ENCODE assay signal across 1 cellular context in the genomic region with DNA sequence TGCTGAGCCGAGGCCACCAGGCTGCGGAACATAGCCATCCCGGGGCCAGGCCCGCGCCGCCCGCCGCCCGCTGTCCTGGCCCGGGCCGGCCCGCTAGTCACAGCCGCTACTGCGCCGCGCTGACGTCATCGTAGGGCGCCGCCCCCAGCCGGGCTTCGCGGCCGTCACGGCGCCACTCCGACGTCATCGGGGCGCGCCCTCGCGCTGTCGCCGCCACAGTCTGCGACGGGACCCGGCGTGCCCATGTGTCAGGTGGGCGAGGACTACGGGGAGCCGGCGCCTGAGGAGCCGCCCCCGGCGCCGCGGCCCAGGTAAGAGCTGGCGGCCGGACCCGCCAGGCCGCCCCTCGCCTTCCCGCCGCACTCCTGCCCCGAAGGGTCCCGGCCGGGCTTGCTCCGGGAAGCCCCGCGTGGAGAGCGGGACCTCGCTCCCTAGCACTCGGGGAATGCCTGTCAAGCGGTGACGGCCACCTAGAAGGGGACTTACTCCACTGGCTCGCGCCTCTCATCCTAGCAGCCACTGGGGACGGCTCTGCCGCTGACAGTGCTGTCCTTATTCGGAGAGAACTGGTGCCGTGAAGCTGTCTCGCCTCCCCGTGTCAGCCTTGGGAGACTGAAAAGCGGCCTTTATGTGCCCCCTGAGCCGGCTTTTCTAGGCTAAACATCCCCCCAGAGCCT.
TF ChIP-seq lines count a peak whose summit lies in the region.

A gene (plus strand): TSS at position 216 of the 677 bp plus-strand sequence. CDS start 28 bp downstream, at position 244.
A gene with protein sequence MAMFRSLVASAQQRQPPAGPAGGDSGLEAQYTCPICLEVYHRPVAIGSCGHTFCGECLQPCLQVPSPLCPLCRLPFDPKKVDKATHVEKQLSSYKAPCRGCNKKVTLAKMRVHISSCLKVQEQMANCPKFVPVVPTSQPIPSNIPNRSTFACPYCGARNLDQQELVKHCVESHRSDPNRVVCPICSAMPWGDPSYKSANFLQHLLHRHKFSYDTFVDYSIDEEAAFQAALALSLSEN (minus strand): TSS at position 121 of the 677 bp plus-strand sequence. CDS start 83 bp downstream, at position 38.

TF ChIP-seq in HepG2, 621 proteins besides CTCF, POLR2A, EP300 and RAD21 (continued from another document and continues in another):
- peak; percentile 76; the same call in 1 of the 2 replicates for TF ChIP-seq ZNF224 (CRISPR knock-in tag; IDR thresholded peaks at IDR 0.05)
- peak; percentile 74 for TF ChIP-seq ZNF329 (CRISPR knock-in tag; IDR thresholded peaks at IDR 0.05; ENCODE audit: low read depth)
- TF ChIP-seq ZBTB1 (CRISPR knock-in tag; IDR thresholded peaks at IDR 0.05; ENCODE audit: borderline replicate concordance), result no peak
- TF ChIP-seq, protein P1, sequence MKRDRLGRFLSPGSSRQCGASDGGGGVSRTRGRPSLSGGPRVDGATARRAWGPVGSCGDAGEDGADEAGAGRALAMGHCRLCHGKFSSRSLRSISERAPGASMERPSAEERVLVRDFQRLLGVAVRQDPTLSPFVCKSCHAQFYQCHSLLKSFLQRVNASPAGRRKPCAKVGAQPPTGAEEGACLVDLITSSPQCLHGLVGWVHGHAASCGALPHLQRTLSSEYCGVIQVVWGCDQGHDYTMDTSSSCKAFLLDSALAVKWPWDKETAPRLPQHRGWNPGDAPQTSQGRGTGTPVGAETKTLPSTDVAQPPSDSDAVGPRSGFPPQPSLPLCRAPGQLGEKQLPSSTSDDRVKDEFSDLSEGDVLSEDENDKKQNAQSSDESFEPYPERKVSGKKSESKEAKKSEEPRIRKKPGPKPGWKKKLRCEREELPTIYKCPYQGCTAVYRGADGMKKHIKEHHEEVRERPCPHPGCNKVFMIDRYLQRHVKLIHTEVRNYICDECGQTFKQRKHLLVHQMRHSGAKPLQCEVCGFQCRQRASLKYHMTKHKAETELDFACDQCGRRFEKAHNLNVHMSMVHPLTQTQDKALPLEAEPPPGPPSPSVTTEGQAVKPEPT (CRISPR knock-in tag; IDR thresholded peaks at IDR 0.05; ENCODE audit: low read depth), result peak; percentile 47; the same call in 1 of the 2 replicates
- no peak for TF ChIP-seq GATA4 (IDR thresholded peaks at IDR 0.05; ENCODE audit: borderline replicate concordance, low read depth)
- TF ChIP-seq, protein P2, sequence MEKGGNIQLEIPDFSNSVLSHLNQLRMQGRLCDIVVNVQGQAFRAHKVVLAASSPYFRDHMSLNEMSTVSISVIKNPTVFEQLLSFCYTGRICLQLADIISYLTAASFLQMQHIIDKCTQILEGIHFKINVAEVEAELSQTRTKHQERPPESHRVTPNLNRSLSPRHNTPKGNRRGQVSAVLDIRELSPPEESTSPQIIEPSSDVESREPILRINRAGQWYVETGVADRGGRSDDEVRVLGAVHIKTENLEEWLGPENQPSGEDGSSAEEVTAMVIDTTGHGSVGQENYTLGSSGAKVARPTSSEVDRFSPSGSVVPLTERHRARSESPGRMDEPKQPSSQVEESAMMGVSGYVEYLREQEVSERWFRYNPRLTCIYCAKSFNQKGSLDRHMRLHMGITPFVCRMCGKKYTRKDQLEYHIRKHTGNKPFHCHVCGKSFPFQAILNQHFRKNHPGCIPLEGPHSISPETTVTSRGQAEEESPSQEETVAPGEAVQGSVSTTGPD (CRISPR knock-in tag; IDR thresholded peaks at IDR 0.05), result no peak
- TF ChIP-seq SRSF1 (optimal IDR thresholded peaks at IDR 0.05; ENCODE audit: low read depth, low read length), result no peak
- TF ChIP-seq ATF1 (CRISPR knock-in tag; IDR thresholded peaks at IDR 0.05), result peak; percentile 93
- peak; percentile 90 for TF ChIP-seq ZNF331 (CRISPR knock-in tag; IDR thresholded peaks at IDR 0.05)
- no peak; the same call in 1 of the 2 replicates for TF ChIP-seq SRY (CRISPR knock-in tag; IDR thresholded peaks at IDR 0.05)
- peak; percentile 60; the same call in 1 of the 2 replicates for TF ChIP-seq STAT5B (CRISPR knock-in tag; IDR thresholded peaks at IDR 0.05)
- TF ChIP-seq MYNN (CRISPR knock-in tag; IDR thresholded peaks at IDR 0.05; ENCODE audit: low read depth), result no peak
- TF ChIP-seq, protein P3, sequence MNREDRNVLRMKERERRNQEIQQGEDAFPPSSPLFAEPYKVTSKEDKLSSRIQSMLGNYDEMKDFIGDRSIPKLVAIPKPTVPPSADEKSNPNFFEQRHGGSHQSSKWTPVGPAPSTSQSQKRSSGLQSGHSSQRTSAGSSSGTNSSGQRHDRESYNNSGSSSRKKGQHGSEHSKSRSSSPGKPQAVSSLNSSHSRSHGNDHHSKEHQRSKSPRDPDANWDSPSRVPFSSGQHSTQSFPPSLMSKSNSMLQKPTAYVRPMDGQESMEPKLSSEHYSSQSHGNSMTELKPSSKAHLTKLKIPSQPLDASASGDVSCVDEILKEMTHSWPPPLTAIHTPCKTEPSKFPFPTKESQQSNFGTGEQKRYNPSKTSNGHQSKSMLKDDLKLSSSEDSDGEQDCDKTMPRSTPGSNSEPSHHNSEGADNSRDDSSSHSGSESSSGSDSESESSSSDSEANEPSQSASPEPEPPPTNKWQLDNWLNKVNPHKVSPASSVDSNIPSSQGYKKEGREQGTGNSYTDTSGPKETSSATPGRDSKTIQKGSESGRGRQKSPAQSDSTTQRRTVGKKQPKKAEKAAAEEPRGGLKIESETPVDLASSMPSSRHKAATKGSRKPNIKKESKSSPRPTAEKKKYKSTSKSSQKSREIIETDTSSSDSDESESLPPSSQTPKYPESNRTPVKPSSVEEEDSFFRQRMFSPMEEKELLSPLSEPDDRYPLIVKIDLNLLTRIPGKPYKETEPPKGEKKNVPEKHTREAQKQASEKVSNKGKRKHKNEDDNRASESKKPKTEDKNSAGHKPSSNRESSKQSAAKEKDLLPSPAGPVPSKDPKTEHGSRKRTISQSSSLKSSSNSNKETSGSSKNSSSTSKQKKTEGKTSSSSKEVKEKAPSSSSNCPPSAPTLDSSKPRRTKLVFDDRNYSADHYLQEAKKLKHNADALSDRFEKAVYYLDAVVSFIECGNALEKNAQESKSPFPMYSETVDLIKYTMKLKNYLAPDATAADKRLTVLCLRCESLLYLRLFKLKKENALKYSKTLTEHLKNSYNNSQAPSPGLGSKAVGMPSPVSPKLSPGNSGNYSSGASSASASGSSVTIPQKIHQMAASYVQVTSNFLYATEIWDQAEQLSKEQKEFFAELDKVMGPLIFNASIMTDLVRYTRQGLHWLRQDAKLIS (CRISPR knock-in tag; IDR thresholded peaks at IDR 0.05), result no peak
- TF ChIP-seq ZKSCAN5 (CRISPR knock-in tag; IDR thresholded peaks at IDR 0.05), result no peak
- no peak for TF ChIP-seq PTBP1 (IDR thresholded peaks at IDR 0.05; ENCODE audit: low read depth, low read length, poor library complexity, severe bottlenecking)
- TF ChIP-seq, protein P4, sequence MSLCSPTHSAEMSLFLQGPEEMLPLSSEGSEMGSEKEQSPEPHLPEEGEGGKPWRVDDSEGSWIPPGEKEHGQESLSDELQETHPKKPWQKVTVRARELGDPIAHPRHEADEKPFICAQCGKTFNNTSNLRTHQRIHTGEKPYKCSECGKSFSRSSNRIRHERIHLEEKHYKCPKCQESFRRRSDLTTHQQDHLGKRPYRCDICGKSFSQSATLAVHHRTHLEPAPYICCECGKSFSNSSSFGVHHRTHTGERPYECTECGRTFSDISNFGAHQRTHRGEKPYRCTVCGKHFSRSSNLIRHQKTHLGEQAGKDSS (CRISPR knock-in tag; IDR thresholded peaks at IDR 0.05; ENCODE audit: borderline replicate concordance, low read depth), result peak; percentile 96; the same call in 1 of the 2 replicates
- TF ChIP-seq MEIS2 (CRISPR knock-in tag; IDR thresholded peaks at IDR 0.05), result peak; percentile 82; the same call in 1 of the 2 replicates
- TF ChIP-seq RAD51 (IDR thresholded peaks at IDR 0.05; ENCODE audit: borderline replicate concordance), result no peak
- TF ChIP-seq, protein P5, sequence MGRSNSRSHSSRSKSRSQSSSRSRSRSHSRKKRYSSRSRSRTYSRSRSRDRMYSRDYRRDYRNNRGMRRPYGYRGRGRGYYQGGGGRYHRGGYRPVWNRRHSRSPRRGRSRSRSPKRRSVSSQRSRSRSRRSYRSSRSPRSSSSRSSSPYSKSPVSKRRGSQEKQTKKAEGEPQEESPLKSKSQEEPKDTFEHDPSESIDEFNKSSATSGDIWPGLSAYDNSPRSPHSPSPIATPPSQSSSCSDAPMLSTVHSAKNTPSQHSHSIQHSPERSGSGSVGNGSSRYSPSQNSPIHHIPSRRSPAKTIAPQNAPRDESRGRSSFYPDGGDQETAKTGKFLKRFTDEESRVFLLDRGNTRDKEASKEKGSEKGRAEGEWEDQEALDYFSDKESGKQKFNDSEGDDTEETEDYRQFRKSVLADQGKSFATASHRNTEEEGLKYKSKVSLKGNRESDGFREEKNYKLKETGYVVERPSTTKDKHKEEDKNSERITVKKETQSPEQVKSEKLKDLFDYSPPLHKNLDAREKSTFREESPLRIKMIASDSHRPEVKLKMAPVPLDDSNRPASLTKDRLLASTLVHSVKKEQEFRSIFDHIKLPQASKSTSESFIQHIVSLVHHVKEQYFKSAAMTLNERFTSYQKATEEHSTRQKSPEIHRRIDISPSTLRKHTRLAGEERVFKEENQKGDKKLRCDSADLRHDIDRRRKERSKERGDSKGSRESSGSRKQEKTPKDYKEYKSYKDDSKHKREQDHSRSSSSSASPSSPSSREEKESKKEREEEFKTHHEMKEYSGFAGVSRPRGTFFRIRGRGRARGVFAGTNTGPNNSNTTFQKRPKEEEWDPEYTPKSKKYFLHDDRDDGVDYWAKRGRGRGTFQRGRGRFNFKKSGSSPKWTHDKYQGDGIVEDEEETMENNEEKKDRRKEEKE (IDR thresholded peaks at IDR 0.05), result no peak
- TF ChIP-seq, protein P6, sequence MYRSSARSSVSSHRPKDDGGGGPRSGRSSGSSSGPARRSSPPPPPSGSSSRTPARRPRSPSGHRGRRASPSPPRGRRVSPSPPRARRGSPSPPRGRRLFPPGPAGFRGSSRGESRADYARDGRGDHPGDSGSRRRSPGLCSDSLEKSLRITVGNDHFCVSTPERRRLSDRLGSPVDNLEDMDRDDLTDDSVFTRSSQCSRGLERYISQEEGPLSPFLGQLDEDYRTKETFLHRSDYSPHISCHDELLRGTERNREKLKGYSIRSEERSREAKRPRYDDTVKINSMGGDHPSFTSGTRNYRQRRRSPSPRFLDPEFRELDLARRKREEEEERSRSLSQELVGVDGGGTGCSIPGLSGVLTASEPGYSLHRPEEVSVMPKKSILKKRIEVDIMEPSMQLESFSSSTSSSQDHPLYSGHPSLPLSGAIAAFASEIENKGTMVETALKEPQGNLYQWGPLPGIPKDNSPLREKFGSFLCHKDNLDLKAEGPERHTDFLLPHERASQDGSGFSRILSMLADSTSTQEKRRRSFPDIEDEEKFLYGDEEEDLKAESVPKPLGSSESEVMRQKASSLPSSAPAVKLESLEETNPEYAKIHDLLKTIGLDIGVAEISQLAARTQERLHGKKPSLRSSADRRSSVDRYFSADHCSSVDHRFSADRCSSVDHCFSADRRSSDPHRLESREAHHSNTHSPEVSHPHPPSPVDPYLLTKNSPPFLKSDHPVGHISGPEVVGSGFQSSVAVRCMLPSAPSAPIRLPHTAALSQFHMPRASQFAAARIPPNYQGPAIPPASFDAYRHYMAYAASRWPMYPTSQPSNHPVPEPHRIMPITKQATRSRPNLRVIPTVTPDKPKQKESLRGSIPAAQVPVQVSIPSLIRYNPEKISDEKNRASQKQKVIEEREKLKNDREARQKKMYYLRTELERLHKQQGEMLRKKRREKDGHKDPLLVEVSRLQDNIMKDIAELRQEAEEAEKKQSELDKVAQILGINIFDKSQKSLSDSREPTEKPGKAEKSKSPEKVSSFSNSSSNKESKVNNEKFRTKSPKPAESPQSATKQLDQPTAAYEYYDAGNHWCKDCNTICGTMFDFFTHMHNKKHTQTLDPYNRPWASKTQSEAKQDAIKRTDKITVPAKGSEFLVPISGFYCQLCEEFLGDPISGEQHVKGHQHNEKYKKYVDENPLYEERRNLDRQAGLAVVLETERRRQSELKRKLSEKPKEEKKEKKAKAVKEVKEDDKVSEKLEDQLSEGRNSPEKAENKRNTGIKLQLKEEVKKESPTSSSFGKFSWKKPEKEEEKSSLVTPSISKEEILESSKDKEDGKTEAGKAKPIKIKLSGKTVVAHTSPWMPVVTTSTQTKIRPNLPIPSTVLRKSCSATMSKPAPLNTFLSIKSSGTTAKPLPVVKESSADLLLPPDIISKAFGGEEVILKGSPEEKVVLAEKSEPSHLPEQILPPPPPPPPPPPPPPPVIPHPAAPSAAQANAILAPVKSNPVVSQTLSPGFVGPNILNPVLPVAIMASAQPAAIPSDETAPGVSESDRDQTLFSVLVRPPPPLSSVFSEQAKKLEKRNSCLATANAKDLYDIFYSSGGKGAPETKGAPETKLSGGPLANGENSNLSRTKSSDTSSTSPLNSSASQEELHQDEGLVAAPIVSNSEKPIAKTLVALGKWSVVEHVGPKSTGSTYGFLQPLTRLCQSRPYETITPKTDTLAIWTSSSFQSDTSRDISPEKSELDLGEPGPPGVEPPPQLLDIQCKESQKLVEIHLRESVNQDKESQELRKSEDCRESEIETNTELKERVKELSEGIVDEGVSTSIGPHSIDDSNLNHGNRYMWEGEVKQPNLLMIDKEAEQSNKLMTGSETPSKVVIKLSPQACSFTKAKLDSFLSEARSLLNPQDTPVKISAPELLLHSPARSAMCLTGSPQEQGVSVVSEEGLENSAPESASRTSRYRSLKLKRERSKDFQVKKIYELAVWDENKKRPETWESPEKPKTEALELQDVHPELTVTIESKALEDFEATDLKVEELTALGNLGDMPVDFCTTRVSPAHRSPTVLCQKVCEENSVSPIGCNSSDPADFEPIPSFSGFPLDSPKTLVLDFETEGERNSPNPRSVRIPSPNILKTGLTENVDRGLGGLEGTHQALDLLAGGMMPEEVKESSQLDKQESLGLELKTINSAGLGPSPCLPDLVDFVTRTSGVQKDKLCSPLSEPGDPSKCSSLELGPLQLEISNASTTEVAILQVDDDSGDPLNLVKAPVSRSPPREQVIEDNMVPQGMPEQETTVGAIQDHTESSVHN (CRISPR knock-in tag; IDR thresholded peaks at IDR 0.05), result 0 out of 2 replicates have a peak, but pooled peaks have one; percentile 77
- TF ChIP-seq TP53 (CRISPR knock-in tag; conservative IDR thresholded peaks at IDR 0.05), result no peak
- peak; percentile 86 for TF ChIP-seq MED1 (CRISPR knock-in tag; IDR thresholded peaks at IDR 0.05)
- no peak for TF ChIP-seq ZNF737 (CRISPR knock-in tag; IDR thresholded peaks at IDR 0.05; ENCODE audit: borderline replicate concordance)
- TF ChIP-seq ZBTB38 (CRISPR knock-in tag; IDR thresholded peaks at IDR 0.05), result peak; percentile 92
- TF ChIP-seq, protein P7, sequence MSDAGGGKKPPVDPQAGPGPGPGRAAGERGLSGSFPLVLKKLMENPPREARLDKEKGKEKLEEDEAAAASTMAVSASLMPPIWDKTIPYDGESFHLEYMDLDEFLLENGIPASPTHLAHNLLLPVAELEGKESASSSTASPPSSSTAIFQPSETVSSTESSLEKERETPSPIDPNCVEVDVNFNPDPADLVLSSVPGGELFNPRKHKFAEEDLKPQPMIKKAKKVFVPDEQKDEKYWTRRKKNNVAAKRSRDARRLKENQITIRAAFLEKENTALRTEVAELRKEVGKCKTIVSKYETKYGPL (CRISPR knock-in tag; IDR thresholded peaks at IDR 0.05), result no peak; the same call in 1 of the 2 replicates
- TF ChIP-seq ZNF879 (CRISPR knock-in tag; IDR thresholded peaks at IDR 0.05), result no peak
- peak; percentile 61; the same call in 1 of the 2 replicates for TF ChIP-seq KDM3A (CRISPR knock-in tag; IDR thresholded peaks at IDR 0.05; ENCODE audit: low read depth)
- no peak for TF ChIP-seq CCAR2 (optimal IDR thresholded peaks at IDR 0.05; ENCODE audit: low read depth, low read length)
